ENCODE assay signal across 14 cellular contexts in the genomic region with DNA sequence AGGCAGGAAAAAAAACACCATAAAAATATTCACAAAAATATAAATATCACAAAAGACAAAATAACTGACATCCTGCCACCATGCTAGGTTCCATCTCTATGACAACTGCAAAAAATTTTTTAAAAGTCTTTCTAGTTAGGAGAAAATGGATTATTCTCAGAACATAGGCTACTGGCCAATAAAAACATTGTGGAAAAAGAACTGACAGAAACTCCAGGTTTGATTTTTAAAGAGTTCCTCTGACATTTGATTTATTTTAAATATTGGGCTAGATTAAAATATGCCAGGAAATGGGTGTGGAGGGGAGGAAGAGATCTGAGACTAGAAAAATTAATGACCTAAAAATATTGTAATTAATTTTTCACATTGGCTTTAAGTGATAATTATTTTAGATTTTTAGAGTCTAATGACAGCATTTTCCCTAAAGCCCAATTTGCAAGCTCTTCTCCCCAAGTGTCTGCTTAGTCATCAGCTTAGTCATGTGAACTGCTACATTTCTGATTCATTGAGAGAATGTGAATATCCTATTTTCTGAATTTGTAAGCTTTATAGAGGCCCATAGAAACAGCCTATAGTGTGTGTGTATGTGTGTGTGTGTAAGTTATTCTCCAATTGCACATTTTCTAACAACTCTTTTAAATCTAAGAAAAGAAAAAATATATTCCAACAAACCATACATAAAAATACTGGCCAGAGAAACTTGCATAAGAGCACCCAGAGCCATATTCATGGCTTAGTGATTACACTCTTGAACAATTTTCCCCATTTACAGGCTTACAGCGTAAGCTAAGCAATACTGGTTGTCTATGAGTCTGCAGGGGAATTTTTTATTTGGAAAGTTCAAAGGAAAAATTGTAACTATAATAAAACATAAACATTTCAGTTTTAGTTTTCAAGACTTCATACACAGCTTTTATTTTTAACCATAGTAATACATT. TPM values are rescaled to one million over a fixed set of nuclear protein-coding genes. Genes with fewer than 3 reads are reported as not detected.
DNase-seq lines count a peak whose midpoint lies in the region; ATAC-seq, FAIRE-seq and TF ChIP-seq lines count a peak whose summit lies in the region.
"Had no signal": no experiment of that assay in that cellular context is flagged by ENCODE, and none has a peak within 500 bp of the region (broad histone marks: within the 10 kb centered on the region; RNA-seq: fewer than 3 reads in every experiment).

No MANE protein-coding gene starts in this region.

- peak; percentile 53 for FAIRE-seq in D721Med (lab: Jason Lieb, UNC)
- FAIRE-seq: pancreas had no signal

- no peak overlapping the region for H4K5ac ChIP-seq in mesendoderm (ENCODE audit: low read length)

- H3K4me1 ChIP-seq in mesendoderm (ENCODE audit: control insufficient read depth, low read depth, low read length) (no peaks in the 10 kb centered on the region), MM.1S (ENCODE audit: low read length) (no peaks in the 10 kb centered on the region)
- H3K4me1 ChIP-seq: pancreas had no signal

- H2AK5ac ChIP-seq in mesendoderm (ENCODE audit: low read length), result no peak overlapping the region

- no CpG with 5 or more reads among the region's 1 CpG for WGBS in mesendoderm (ENCODE audit: extremely low coverage, insufficient coverage, low lambda C conversion rate)

- no peaks in the 10 kb centered on the region for H3F3A ChIP-seq in MM.1S (ENCODE audit: insufficient read depth, low read length)

- ATAC-seq in GM19452 (IDR thresholded peaks at IDR 0.05; ENCODE audit: unreplicated experiment), result no peak
- ATAC-seq: activated CD8-positive, alpha-beta T cell treated with anti-CD3 and anti-CD28 coated beads for 36 hours; pancreas had no signal

- no peak overlapping the region for H2BK15ac ChIP-seq in mesendoderm (replicated peaks; ENCODE audit: low read depth)

- no peaks in the 10 kb centered on the region for H3K9me3 ChIP-seq in MM.1S (replicated peaks; ENCODE audit: insufficient read depth, low read length)
- H3K9me3 ChIP-seq: pancreas had no signal

- H2BK5ac ChIP-seq in mesendoderm (ENCODE audit: low read length), result no peak overlapping the region

- no peak overlapping the region for H3K9ac ChIP-seq in mesendoderm (ENCODE audit: low read length)
- H3K9ac ChIP-seq in MM.1S (ENCODE audit: low read length), result no peak overlapping the region

- H3K9me2 ChIP-seq in MM.1S (replicated peaks; ENCODE audit: insufficient read depth, low read length), result no peaks in the 10 kb centered on the region

- no peak overlapping the region for H2BK120ac ChIP-seq in mesendoderm (ENCODE audit: low read depth, low read length)

- no peak for TF ChIP-seq CTCF in D721Med (IDR thresholded peaks at IDR 0.05; ENCODE audit: insufficient read depth, missing control alignments)
- no peak for TF ChIP-seq CTCF in MM.1S (IDR thresholded peaks at IDR 0.05; ENCODE audit: low read length)

- H4K20me1 ChIP-seq in MM.1S (ENCODE audit: insufficient read depth, low read length), result no peaks in the 10 kb centered on the region

- no peak overlapping the region for H3K27ac ChIP-seq in mesendoderm (ENCODE audit: low read depth, low read length)
- no peak overlapping the region for H3K27ac ChIP-seq in MM.1S (ENCODE audit: low read length)
- H3K27ac ChIP-seq: pancreas had no signal

- no peaks in the 10 kb centered on the region for H3K79me1 ChIP-seq in mesendoderm (ENCODE audit: low read length)

- no peaks in the 10 kb centered on the region for H3K36me3 ChIP-seq in mesendoderm (ENCODE audit: control insufficient read depth, insufficient read depth, low read length)
- H3K36me3 ChIP-seq in MM.1S (replicated peaks; ENCODE audit: insufficient read depth, low read length), result no peaks in the 10 kb centered on the region
- H3K36me3 ChIP-seq in H7 (replicated peaks; ENCODE audit: control insufficient read depth, insufficient read depth, low read length), result no peaks in the 10 kb centered on the region
- H3K36me3 ChIP-seq: pancreas had no signal

- H3K4me2 ChIP-seq in mesendoderm (ENCODE audit: low read length) (no peak overlapping the region), MM.1S (ENCODE audit: low read depth, low read length) (no peak overlapping the region)

- H3K27me3 ChIP-seq in mesendoderm (ENCODE audit: insufficient read depth, low read length, poor library complexity) (no peaks in the 10 kb centered on the region), MM.1S (replicated peaks; ENCODE audit: insufficient read depth, low read length) (no peaks in the 10 kb centered on the region), H7 (ENCODE audit: control insufficient read depth, insufficient read depth, low read length) (no peaks in the 10 kb centered on the region)
- H3K27me3 ChIP-seq: pancreas had no signal

- no peak overlapping the region for H3K4ac ChIP-seq in mesendoderm (ENCODE audit: low read depth, low read length)

- DNase-seq in D721Med (ENCODE audit: insufficient read length, low spot score) (no peak), NCI-H226 (peak; percentile 68), dermis blood vessel endothelial cell (peak; percentile 51), mesendoderm (peak; percentile 26), MM.1S (no peak), H7 (no peak), amniotic stem cell (lab: John Stamatoyannopoulos, UW) (no peak)
- DNase-seq: activated CD8-positive, alpha-beta T cell treated with anti-CD3 and anti-CD28 coated beads for 36 hours; activated naive CD8-positive, alpha-beta T cell treated with anti-CD3 and anti-CD28 coated beads, Interleukin-2, amount 10 ng/mL, durations not matched to agents 7 days and 5 days; Karpas-422; left cardiac atrium; pancreas; stimulated activated CD4-positive, alpha-beta T cell treated with anti-CD3 and anti-CD28 coated beads, Interleukin-4, amount 100 ng/mL, for 1 hour had no signal

- no peaks in the 10 kb centered on the region for H3K79me2 ChIP-seq in mesendoderm (ENCODE audit: control insufficient read depth, insufficient read depth, low read length)
- no peaks in the 10 kb centered on the region for H3K79me2 ChIP-seq in MM.1S (ENCODE audit: low read length)

- H3K23ac ChIP-seq in mesendoderm (ENCODE audit: low read length), result no peak overlapping the region

- H3K4me3 ChIP-seq in mesendoderm (ENCODE audit: low read length) (no peak overlapping the region), MM.1S (ENCODE audit: low read length) (no peak overlapping the region), H7 (ENCODE audit: insufficient read depth, low read depth, low read length) (no peak overlapping the region)
- H3K4me3 ChIP-seq: pancreas had no signal

- no peak overlapping the region for H2AFZ ChIP-seq in MM.1S (ENCODE audit: low read length)

- no peak overlapping the region for H3K56ac ChIP-seq in mesendoderm (ENCODE audit: low read length)

- no peak overlapping the region for H3K18ac ChIP-seq in mesendoderm (ENCODE audit: low read length)

- no peak overlapping the region for H4K8ac ChIP-seq in mesendoderm (ENCODE audit: low read depth, low read length)

RNA-seq across cellular contexts. Expression of a gene that starts 48.4 kb away (rescaled TPM):
- total RNA-seq in dermis blood vessel endothelial cell, result 0.05 TPM in 1 of 2 replicates, not detected in the other
- 0.11 TPM for polyA plus RNA-seq in mesendoderm (2013, experiment 1 of 2)
- 0.18 TPM for polyA plus RNA-seq in mesendoderm (2013, experiment 2 of 2)
- total RNA-seq in H7 (2014; rRNA removed; shearing (Covaris generic)), result 0.17 and 0.26 TPM in 2 replicates
- total RNA-seq: activated CD8-positive, alpha-beta T cell treated with anti-CD3 and anti-CD28 coated beads for 36 hours; activated naive CD8-positive, alpha-beta T cell treated with anti-CD3 and anti-CD28 coated beads, Interleukin-2, amount 10 ng/mL, durations not matched to agents 7 days and 5 days had no signal

Comparison
In these comparisons a context has a peak if more than half of its experiments do, and no peak if none do; other contexts are left out.
1. DNase-seq: peak in NCI-H226 (single experiment), dermis blood vessel endothelial cell (single experiment) and mesendoderm (single experiment); none in D721Med (single experiment), MM.1S (single experiment), H7 (single experiment) and amniotic stem cell (single experiment).